ENCODE assay signal across 1 cellular context in the genomic region with DNA sequence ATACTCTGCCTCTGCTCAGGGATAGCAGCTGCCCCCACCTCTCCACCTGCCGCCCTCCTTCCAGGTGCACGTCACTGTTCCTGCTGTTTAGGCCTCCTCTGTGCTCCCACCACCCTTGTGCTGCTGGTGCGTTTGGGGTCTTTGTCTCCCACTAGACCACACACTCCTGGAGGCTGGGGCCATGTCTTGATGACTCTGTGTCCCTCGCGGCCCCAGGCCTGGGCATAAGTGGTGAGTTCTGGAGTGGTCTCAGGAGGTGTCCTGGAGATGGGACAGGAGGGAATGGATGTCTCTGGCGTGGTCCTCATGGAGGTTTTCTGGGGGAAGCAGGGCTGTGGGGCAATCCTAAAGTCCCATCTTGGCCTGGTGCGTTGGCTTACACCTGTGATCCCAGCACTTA.
TF ChIP-seq lines count a peak whose summit lies in the region.

No MANE protein-coding gene starts in this region.

TF ChIP-seq in A549, 52 proteins besides CTCF, POLR2A, EP300 and RAD21 (continued from another document):
- TF ChIP-seq, protein P1, sequence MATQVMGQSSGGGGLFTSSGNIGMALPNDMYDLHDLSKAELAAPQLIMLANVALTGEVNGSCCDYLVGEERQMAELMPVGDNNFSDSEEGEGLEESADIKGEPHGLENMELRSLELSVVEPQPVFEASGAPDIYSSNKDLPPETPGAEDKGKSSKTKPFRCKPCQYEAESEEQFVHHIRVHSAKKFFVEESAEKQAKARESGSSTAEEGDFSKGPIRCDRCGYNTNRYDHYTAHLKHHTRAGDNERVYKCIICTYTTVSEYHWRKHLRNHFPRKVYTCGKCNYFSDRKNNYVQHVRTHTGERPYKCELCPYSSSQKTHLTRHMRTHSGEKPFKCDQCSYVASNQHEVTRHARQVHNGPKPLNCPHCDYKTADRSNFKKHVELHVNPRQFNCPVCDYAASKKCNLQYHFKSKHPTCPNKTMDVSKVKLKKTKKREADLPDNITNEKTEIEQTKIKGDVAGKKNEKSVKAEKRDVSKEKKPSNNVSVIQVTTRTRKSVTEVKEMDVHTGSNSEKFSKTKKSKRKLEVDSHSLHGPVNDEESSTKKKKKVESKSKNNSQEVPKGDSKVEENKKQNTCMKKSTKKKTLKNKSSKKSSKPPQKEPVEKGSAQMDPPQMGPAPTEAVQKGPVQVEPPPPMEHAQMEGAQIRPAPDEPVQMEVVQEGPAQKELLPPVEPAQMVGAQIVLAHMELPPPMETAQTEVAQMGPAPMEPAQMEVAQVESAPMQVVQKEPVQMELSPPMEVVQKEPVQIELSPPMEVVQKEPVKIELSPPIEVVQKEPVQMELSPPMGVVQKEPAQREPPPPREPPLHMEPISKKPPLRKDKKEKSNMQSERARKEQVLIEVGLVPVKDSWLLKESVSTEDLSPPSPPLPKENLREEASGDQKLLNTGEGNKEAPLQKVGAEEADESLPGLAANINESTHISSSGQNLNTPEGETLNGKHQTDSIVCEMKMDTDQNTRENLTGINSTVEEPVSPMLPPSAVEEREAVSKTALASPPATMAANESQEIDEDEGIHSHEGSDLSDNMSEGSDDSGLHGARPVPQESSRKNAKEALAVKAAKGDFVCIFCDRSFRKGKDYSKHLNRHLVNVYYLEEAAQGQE (IDR thresholded peaks at IDR 0.05), result no peak
- no peak for TF ChIP-seq CHD4 (IDR thresholded peaks at IDR 0.05; ENCODE audit: borderline replicate concordance)
- TF ChIP-seq HOXA7 (CRISPR knock-in tag; IDR thresholded peaks at IDR 0.05), result no peak
- no peak for TF ChIP-seq NR3C1 (IDR thresholded peaks at IDR 0.05)
- TF ChIP-seq TP53 (CRISPR knock-in tag; IDR thresholded peaks at IDR 0.05), result no peak
- no peak for TF ChIP-seq RNF2 (IDR thresholded peaks at IDR 0.05; ENCODE audit: borderline replicate concordance, low read depth)
- no peak for TF ChIP-seq ELK1 (IDR thresholded peaks at IDR 0.05; ENCODE audit: low read depth, low read length)
- TF ChIP-seq HES2 (IDR thresholded peaks at IDR 0.05), result no peak
- TF ChIP-seq, protein P2, sequence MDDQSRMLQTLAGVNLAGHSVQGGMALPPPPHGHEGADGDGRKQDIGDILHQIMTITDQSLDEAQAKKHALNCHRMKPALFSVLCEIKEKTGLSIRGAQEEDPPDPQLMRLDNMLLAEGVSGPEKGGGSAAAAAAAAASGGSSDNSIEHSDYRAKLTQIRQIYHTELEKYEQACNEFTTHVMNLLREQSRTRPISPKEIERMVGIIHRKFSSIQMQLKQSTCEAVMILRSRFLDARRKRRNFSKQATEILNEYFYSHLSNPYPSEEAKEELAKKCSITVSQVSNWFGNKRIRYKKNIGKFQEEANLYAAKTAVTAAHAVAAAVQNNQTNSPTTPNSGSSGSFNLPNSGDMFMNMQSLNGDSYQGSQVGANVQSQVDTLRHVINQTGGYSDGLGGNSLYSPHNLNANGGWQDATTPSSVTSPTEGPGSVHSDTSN (IDR thresholded peaks at IDR 0.05), result no peak
- no peak for TF ChIP-seq KDM1A (IDR thresholded peaks at IDR 0.05; ENCODE audit: low read depth)
- TF ChIP-seq BCL3 (IDR thresholded peaks at IDR 0.05), result no peak
- TF ChIP-seq HDAC2 (IDR thresholded peaks at IDR 0.05), result no peak
- TF ChIP-seq FOSB (CRISPR knock-in tag; IDR thresholded peaks at IDR 0.05), result no peak
- TF ChIP-seq NFE2L2 (conservative IDR thresholded peaks at IDR 0.05; ENCODE audit: low read length), result no peak
